ENCODE assay signal across 23 cellular contexts in genomic region chr12:46948936-46949555, GRCh38.
"Had no signal": no experiment of that assay in that cellular context is flagged by ENCODE, and none has a peak within 500 bp of the region (broad histone marks: within the 10 kb centered on the region; RNA-seq: fewer than 3 reads in every experiment).

No MANE protein-coding gene starts in this region.

- H3K27ac ChIP-seq: body of pancreas, cardiac muscle cell, epithelial cell of prostate, hepatocyte, sigmoid colon, upper lobe of left lung, WERI-Rb-1 had no signal

- H3K4me3 ChIP-seq: body of pancreas, cardiac muscle cell, hepatocyte, mucosa of descending colon, sigmoid colon, smooth muscle cell, upper lobe of left lung had no signal

- H3K9me3 ChIP-seq: body of pancreas, mucosa of descending colon, sigmoid colon, upper lobe of left lung had no signal

- H3K36me3 ChIP-seq: cardiac muscle cell, sigmoid colon, upper lobe of left lung, WERI-Rb-1 had no signal

- ATAC-seq: activated CD8-positive, alpha-beta memory T cell treated with anti-CD3 and anti-CD28 coated beads, Interleukin-2, amount 10 ng/mL, durations not matched to agents 7 days and 5 days; activated CD8-positive, alpha-beta T cell treated with anti-CD3 and anti-CD28 coated beads for 36 hours; body of pancreas; mucosa of descending colon had no signal

- DNase-seq: activated CD4-positive, alpha-beta T cell treated with anti-CD3 and anti-CD28 coated beads, Interleukin-2, amount 10 ng/mL, durations not matched to agents 7 days and 5 days; activated CD4-positive, CD25-positive, alpha-beta regulatory T cell treated with anti-CD3 and anti-CD28 coated beads, Interleukin-2, amount 50 U/mL, for 72 hours; activated CD8-positive, alpha-beta memory T cell treated with anti-CD3 and anti-CD28 coated beads, Interleukin-2, amount 10 ng/mL, durations not matched to agents 7 days and 5 days; activated CD8-positive, alpha-beta T cell treated with anti-CD3 and anti-CD28 coated beads for 36 hours; activated gamma-delta T cell; activated T-cell treated with anti-CD3 and anti-CD28 coated beads for 4 hours; body of pancreas; cortex of kidney; glutamatergic neuron; mesenchymal stem cell; mucosa of descending colon; nephron progenitor cell; nucleus accumbens; retina; sigmoid colon; stimulated activated CD4-positive, alpha-beta T cell treated with anti-CD3 and anti-CD28 coated beads, Interleukin-4, amount 100 ng/mL, for 24 hours; stimulated activated naive CD4-positive, alpha-beta T cell treated with Interleukin-2 at 50 U/mL for 16 hours; upper lobe of left lung; WERI-Rb-1 had no signal

- H3K4me1 ChIP-seq: body of pancreas, upper lobe of left lung had no signal

- H3K27me3 ChIP-seq: body of pancreas, cardiac muscle cell, hepatocyte, sigmoid colon, upper lobe of left lung had no signal
